24 cellular contexts compared by ENCODE assay signal in genomic region chr17:44465276-44465675, GRCh38. TPM values are rescaled to one million over a fixed set of nuclear protein-coding genes. Genes with fewer than 3 reads are reported as not detected.
DNase-seq lines count a peak whose midpoint lies in the region; ATAC-seq, FAIRE-seq and TF ChIP-seq lines count a peak whose summit lies in the region.
"Had no signal": no experiment of that assay in that cellular context is flagged by ENCODE, and none has a peak within 500 bp of the region (broad histone marks: within the 10 kb centered on the region; RNA-seq: fewer than 3 reads in every experiment).

No MANE protein-coding gene starts in this region.

- no peaks in the 10 kb centered on the region for H3K9me1 ChIP-seq in K562 (ENCODE audit: control insufficient read depth, insufficient read depth, low read length)

- H3K4me3 ChIP-seq in Karpas-422 (ENCODE audit: low read length) (no peak overlapping the region), K562 (no peak overlapping the region), hepatocyte (no peak overlapping the region)
- H3K4me3 ChIP-seq: A549; BLaER1 treated with 17β-estradiol and CSF1 and Interleukin-3, amounts not matched to agents 10 nM and 100 nM; GM23248 had no signal

- TF ChIP-seq CTCF in K562 (IDR thresholded peaks at IDR 0.05 in 2 of 3, conservative IDR thresholded peaks at IDR 0.05 in 1 of 3; ENCODE audit: insufficient read depth in 2 of 3, low read depth in 1 of 3, low read length in 3 of 3) (no peak), RWPE1 (conservative IDR thresholded peaks at IDR 0.05; ENCODE audit: low read depth) (no peak), hepatocyte (IDR thresholded peaks at IDR 0.05; ENCODE audit: poor library complexity) (no peak)

- DNase-seq in GM19239 (ENCODE audit: insufficient read length, low spot score), result no peak
- no peak for DNase-seq in Karpas-422
- no peak for DNase-seq in K562 (ENCODE audit: extremely low read depth in 1 of 4, low spot score in 3 of 4)
- no peak for DNase-seq in RWPE1 (ENCODE audit: low spot score)
- no peak for DNase-seq in stimulated activated CD8-positive, alpha-beta memory T cell treated with anti-CD3 and anti-CD28 coated beads, Interleukin-4, amount 100 ng/mL, for 48 hours
- DNase-seq in hepatocyte (ENCODE audit: low spot score), result no peak
- DNase-seq: 8988T; ACHN; AML-193; BE2C; Calu3; CD4-positive, alpha-beta memory T cell; COR-L47; DMS53; DMS79 treated with DMSO at 0.1 percent for 48 hours; GF-D8; GM23248; H9 had no signal

- H3K9me2 ChIP-seq in Karpas-422 (replicated peaks; ENCODE audit: insufficient read depth, low read length), result no peaks in the 10 kb centered on the region
- no peaks in the 10 kb centered on the region for H3K9me2 ChIP-seq in hepatocyte (replicated peaks; ENCODE audit: insufficient read depth)

- TF ChIP-seq POLR2A in K562 (conservative IDR thresholded peaks at IDR 0.05), result no peak

- H4K20me1 ChIP-seq in Karpas-422 (ENCODE audit: insufficient read depth, low read depth, low read length) (0 out of 2 replicates have a peak, but pooled peaks cover 3% of the 10 kb centered on the region), K562 (replicated peaks; ENCODE audit: control insufficient read depth, insufficient read depth, low read length) (no peaks in the 10 kb centered on the region), hepatocyte (ENCODE audit: insufficient read depth, poor library complexity, severe bottlenecking) (peaks cover 40% of the 10 kb centered on the region)

- H3K27me3 ChIP-seq in Karpas-422 (ENCODE audit: low read length) (no peaks in the 10 kb centered on the region), K562 (ENCODE audit: control insufficient read depth in 2 of 2, insufficient read depth in 2 of 2, low read length in 2 of 2) (no peaks in the 10 kb centered on the region), hepatocyte (no peaks in the 10 kb centered on the region)
- H3K27me3 ChIP-seq: BE2C; BLaER1 treated with 17β-estradiol and CSF1 and Interleukin-3, amounts not matched to agents 10 nM and 100 nM had no signal

- BruUV-seq in K562 (replicated peaks; lab: Mats Ljungman, UMichigan), result no TSS peak

- H2AFZ ChIP-seq in Karpas-422 (ENCODE audit: low read length) (no peak overlapping the region), K562 (ENCODE audit: low read depth, low read length) (no peak overlapping the region), hepatocyte (no peak overlapping the region)
- H2AFZ ChIP-seq: GM23248 had no signal

- H3K4me2 ChIP-seq in Karpas-422 (ENCODE audit: low read depth, low read length, poor library complexity, severe bottlenecking) (peak overlapping the region; percentile 28), K562 (ENCODE audit: insufficient read depth, low read length) (no peak overlapping the region), hepatocyte (no peak overlapping the region)
- H3K4me2 ChIP-seq: A549 had no signal

- no peaks in the 10 kb centered on the region for H3K9me3 ChIP-seq in Karpas-422 (ENCODE audit: low read length)
- no peaks in the 10 kb centered on the region for H3K9me3 ChIP-seq in K562 (replicated peaks; ENCODE audit: control insufficient read depth, insufficient read depth, low read depth, low read length)
- H3K9me3 ChIP-seq in hepatocyte (ENCODE audit: low read depth), result no peaks in the 10 kb centered on the region
- H3K9me3 ChIP-seq: A549, BE2C had no signal

- no peak for TF ChIP-seq EP300 in K562 (IDR thresholded peaks at IDR 0.05; ENCODE audit: low read length)

- CTCF ChIA-PET in K562 (lab: Yijun Ruan, JAX; ENCODE audit: low intra/inter-chr PET ratio), result no interaction called here
- CTCF ChIA-PET in RWPE1 (lab: Yijun Ruan, JAX), result interaction anchor here (0.6 kb wide), 1 partner anchor 314 kb away, joined by 3 read pairs; no protein-coding TSS in a partner anchor

- TF ChIP-seq RAD21 in K562 (CRISPR knock-in tag; conservative IDR thresholded peaks at IDR 0.05 in 1 of 2, IDR thresholded peaks at IDR 0.05 in 1 of 2), result no peak

- no peak for ATAC-seq in K562
- ATAC-seq in HG03354 (IDR thresholded peaks at IDR 0.05; ENCODE audit: poor library complexity, severe bottlenecking, unreplicated experiment), result no peak
- ATAC-seq: A549, HCT116 had no signal

- H3K4me1 ChIP-seq in Karpas-422 (ENCODE audit: low read length), result peaks cover 32% of the 10 kb centered on the region
- 0 out of 5 replicates have a peak, but pooled peaks cover 0 to 2% of the 10 kb centered on the region in 2 experiments for H3K4me1 ChIP-seq in K562 (replicated peaks in 1 of 2; ENCODE audit: control insufficient read depth in 2 of 2, insufficient read depth in 2 of 2, low read length in 2 of 2)
- no peaks in the 10 kb centered on the region for H3K4me1 ChIP-seq in hepatocyte (ENCODE audit: insufficient read depth)
- H3K4me1 ChIP-seq: BE2C had no signal

- in situ Hi-C loops in K562 (cut with MboI), result no loop called here

- WGBS in K562 (ENCODE audit: insufficient coverage, low coverage, missing lambda C conversion rate), result 77% methylated on average over 2 of the region's 2 CpGs
- WGBS in hepatocyte (ENCODE audit: low lambda C conversion rate, missing lambda C conversion rate), result 98% methylated on average over 2 of the region's 2 CpGs

- H3K27ac ChIP-seq in Karpas-422 (ENCODE audit: low read length) (0 out of 2 replicates have a peak overlapping the region, but pooled peaks have one; percentile 55), K562 (ENCODE audit: extremely low read depth, low read depth, low read length) (no peak overlapping the region), RWPE1 (no peak overlapping the region), hepatocyte (no peak overlapping the region)
- H3K27ac ChIP-seq: A549; BLaER1 treated with 17β-estradiol and CSF1 and Interleukin-3, amounts not matched to agents 10 nM and 100 nM had no signal

- intact Hi-C loops in K562 (cut with micrococcal nuclease), result no loop called here

- H3K36me3 ChIP-seq in Karpas-422 (ENCODE audit: insufficient read depth, low read length) (peaks cover 14% of the 10 kb centered on the region; the same call in 1 of the 2 replicates), K562 (ENCODE audit: control insufficient read depth, insufficient read depth, low read length) (peaks cover 7% of the 10 kb centered on the region; the same call in 1 of the 3 replicates), hepatocyte (replicated peaks; ENCODE audit: insufficient read depth, low read depth) (no peaks in the 10 kb centered on the region)

- H3K79me2 ChIP-seq in Karpas-422 (ENCODE audit: low read length) (peaks cover 91% of the 10 kb centered on the region), K562 (ENCODE audit: control insufficient read depth, insufficient read depth, low read length) (peaks cover 39% of the 10 kb centered on the region), hepatocyte (peaks cover 84% of the 10 kb centered on the region)

- FAIRE-seq in GM19239 (lab: Jason Lieb, UNC), result peak; percentile 4
- no peak for FAIRE-seq in K562 (lab: Jason Lieb, UNC)
- FAIRE-seq: A549, GM12892, H1 had no signal

- H3K9ac ChIP-seq in Karpas-422 (ENCODE audit: low read length), result no peak overlapping the region
- H3K9ac ChIP-seq in K562 (ENCODE audit: insufficient read depth in 1 of 2, low read depth in 2 of 2, low read length in 2 of 2), result no peak overlapping the region
- H3K9ac ChIP-seq: BLaER1 treated with 17β-estradiol and CSF1 and Interleukin-3, amounts not matched to agents 10 nM and 100 nM; GM23248 had no signal

- POLR2A ChIA-PET in K562 (lab: Yijun Ruan, JAX), result interaction anchor here (1.2 kb wide), 1 partner anchor 9 kb away, joined by 3 read pairs; no protein-coding TSS in a partner anchor
- POLR2A ChIA-PET in RWPE1 (lab: Yijun Ruan, JAX; ENCODE audit: low non-redundant PET), result interaction anchor here (0.6 kb wide), 1 partner anchor 173 kb away, joined by 3 read pairs; no protein-coding TSS in a partner anchor

TF ChIP-seq in K562, 482 proteins besides CTCF, POLR2A, EP300 and RAD21:
- peak; percentile 95 for TF ChIP-seq ZNF507 (tag; conservative IDR thresholded peaks at IDR 0.05)
- peak; percentile 77 for TF ChIP-seq ZNF354B (CRISPR knock-in tag; IDR thresholded peaks at IDR 0.05)
- peak; percentile 12 for TF ChIP-seq RBM25 (IDR thresholded peaks at IDR 0.05; ENCODE audit: low read depth, low read length, severe bottlenecking)
- TF ChIP-seq POLR2G (IDR thresholded peaks at IDR 0.05; ENCODE audit: low read depth, low read length), result no peak
TF ChIP-seq in K562: peak in this region for 3.

RNA-seq across cellular contexts. Expression of gene GPATCH8, which starts 37.9 kb away (rescaled TPM):
- total RNA-seq in Karpas-422 (2014; rRNA removed; shearing (Covaris generic); ENCODE audit: low replicate concordance), result 22.3 and 23.2 TPM in 2 replicates
- 35.5 and 88.3 TPM in 2 replicates for total RNA-seq in K562 (2011; cell fraction: chromatin; rRNA removed; ENCODE audit: low replicate concordance)
- total RNA-seq in K562 (2011; cell fraction: nucleolus; rRNA removed), result 15.8 and 25.9 TPM in 2 replicates
- total RNA-seq in K562 (2011; cell fraction: nucleoplasm; rRNA removed), result 46.9 and 79.0 TPM in 2 replicates
- total RNA-seq in K562 (2014; rRNA removed) (11.6 and 12.5 TPM in 2 replicates), K562 (2014; rRNA removed; fragmentation: Illumina TruSeq; extraction: Trizol) (12.7 and 16.6 TPM in 2 replicates), K562 (2015; rRNA removed; fragmentation: Illumina TruSeq; extraction: Trizol) (12.9 and 14.1 TPM in 2 replicates), K562 (2021) (25.6 and 29.6 TPM in 2 replicates), hepatocyte (30.0 and 41.3 TPM in 2 replicates)
- polyA plus RNA-seq in K562 (2011; rRNA removed) (10.6 and 17.3 TPM in 2 replicates), K562 (2014; fragmentation: Illumina TruSeq; extraction: Trizol) (22.2 and 24.8 TPM in 2 replicates), K562 (2014; fragmentation: Nextera tagmentation; extraction: Ambion mirVana) (10 to 100 TPM; 12.0 to 13.2 TPM), K562 (2014; rRNA removed) (14.5 and 15.6 TPM in 2 replicates), hepatocyte (42.1 and 47.0 TPM in 2 replicates)
- 7.8 and 9.3 TPM in 2 replicates for polyA plus RNA-seq in K562 (2011; cell fraction: cytosol; rRNA removed)
- polyA plus RNA-seq in K562 (2011; cell fraction: nucleus; rRNA removed), result 17.6 and 18.6 TPM in 2 replicates
- polyA plus RNA-seq in K562 (2012), result 14.7 and 15.0 TPM in 2 replicates
- 29.9 and 35.0 TPM in 2 replicates for polyA minus RNA-seq in K562 (2011; rRNA and poly(A)+ RNA removed)
- 12.0 and 17.7 TPM in 2 replicates for polyA minus RNA-seq in K562 (2011; cell fraction: cytosol; rRNA and poly(A)+ RNA removed)
- 11.8 and 15.6 TPM in 2 replicates for polyA minus RNA-seq in K562 (2011; cell fraction: nucleus; rRNA and poly(A)+ RNA removed)
